Comparison of ENCODE assay signal across 35 cellular contexts in the genomic region with DNA sequence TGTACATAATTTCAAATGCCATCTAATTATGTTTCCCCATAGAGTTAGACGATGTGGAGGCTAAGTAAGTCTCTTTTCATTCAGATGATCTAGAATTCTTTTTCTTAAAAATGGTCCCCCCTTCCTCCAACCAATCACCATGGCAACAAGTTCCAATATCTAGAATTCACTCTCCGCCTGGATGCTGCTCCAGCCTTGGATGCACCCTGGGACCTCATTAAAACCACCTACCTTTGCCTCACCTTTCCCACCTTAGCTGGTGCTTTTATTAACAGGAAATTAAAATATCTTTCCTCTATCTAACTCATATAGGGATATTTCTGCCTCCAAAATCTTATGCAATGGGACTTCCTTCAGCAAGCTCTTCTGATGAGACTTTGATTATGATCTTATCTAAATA. TPM values are rescaled to one million over a fixed set of nuclear protein-coding genes. Genes with fewer than 3 reads are reported as not detected.
"Had no signal": no experiment of that assay in that cellular context is flagged by ENCODE, and none has a peak within 500 bp of the region (broad histone marks: within the 10 kb centered on the region; RNA-seq: fewer than 3 reads in every experiment).

No MANE protein-coding gene starts in this region.

- H3K36me3 ChIP-seq: adrenal gland, ascending aorta, brain microvascular endothelial cell, breast epithelium, cardiac muscle cell had no signal

- FAIRE-seq: astrocyte, bronchial epithelial cell had no signal

- H3K4me3 ChIP-seq: adrenal gland, ascending aorta, body of pancreas, breast epithelium, cardiac muscle cell had no signal

- H3K27ac ChIP-seq: adrenal gland, ascending aorta, body of pancreas, brain microvascular endothelial cell, breast epithelium, cardiac muscle cell had no signal

- DNase-seq: activated effector memory CD4-positive, alpha-beta T cell treated with anti-CD3 and anti-CD28 coated beads, Interleukin-2, amount 50 U/mL, for 16 hours; activated effector memory CD4-positive, alpha-beta T cell treated with Interleukin-2 at 50 U/mL for 16 hours; activated gamma-delta T cell; activated gamma-delta T cell treated with Interleukin-2 at 50 U/mL for 16 hours; activated naive CD4-positive, alpha-beta T cell; activated naive CD4-positive, alpha-beta T cell treated with anti-CD3 and anti-CD28 coated beads for 36 hours; activated naive CD4-positive, alpha-beta T cell treated with anti-CD3 and anti-CD28 coated beads, Interleukin-2, amount 10 ng/mL, durations not matched to agents 7 days and 5 days; activated naive CD4-positive, alpha-beta T cell treated with anti-CD3 and anti-CD28 coated beads, Interleukin-2, amount 50 U/mL, for 16 hours; activated naive CD4-positive, alpha-beta T cell treated with Interleukin-2 at 50 U/mL for 16 hours; activated naive CD8-positive, alpha-beta T cell treated with anti-CD3 and anti-CD28 coated beads for 36 hours; activated naive CD8-positive, alpha-beta T cell treated with anti-CD3 and anti-CD28 coated beads, Interleukin-2, amount 10 ng/mL, durations not matched to agents 7 days and 5 days; activated naive CD8-positive, alpha-beta T cell treated with anti-CD3 and anti-CD28 coated beads, Interleukin-2, amount 50 U/mL, for 24 hours; activated T-cell treated with anti-CD3 and anti-CD28 coated beads, Interleukin-2, amount 50 U/mL, for 1 hour; activated T-cell treated with anti-CD3 and anti-CD28 coated beads, Interleukin-2, amount 50 U/mL, for 24 hours; activated T-cell treated with anti-CD3 and anti-CD28 coated beads, Interleukin-2, amount 50 U/mL, for 4 hours; activated T-cell treated with anti-CD3 and anti-CD28 coated beads, Interleukin-2, amount 50 U/mL, for 48 hours; activated T-cell treated with anti-CD3 and anti-CD28 coated beads, Interleukin-2, amount 50 U/mL, for 72 hours; adrenal gland; amniotic stem cell; amygdala; anterior cingulate cortex; aorta; body of pancreas; brain microvascular endothelial cell; central memory CD4-positive, alpha-beta T cell; cerebellar nuclear complex had no signal

- H3K9me3 ChIP-seq: adrenal gland, ascending aorta, body of pancreas, breast epithelium had no signal

- H3K4me1 ChIP-seq: adrenal gland, ascending aorta, body of pancreas, breast epithelium had no signal

- ATAC-seq: activated naive CD4-positive, alpha-beta T cell treated with anti-CD3 and anti-CD28 coated beads, Interleukin-2, amount 50 U/mL, for 72 hours; activated naive CD8-positive, alpha-beta T cell treated with anti-CD3 and anti-CD28 coated beads, Interleukin-2, amount 50 U/mL, for 24 hours; activated T-cell treated with anti-CD3 and anti-CD28 coated beads, Interleukin-2, amount 50 U/mL, for 4 hours; activated T-cell treated with anti-CD3 and anti-CD28 coated beads, Interleukin-2, amount 50 U/mL, for 72 hours; activated T-helper 17 cell treated with anti-CD3 and anti-CD28 coated beads, Interleukin-2, amount 50 U/mL, for 72 hours; body of pancreas had no signal

- H3K27me3 ChIP-seq: adrenal gland, ascending aorta, body of pancreas, brain microvascular endothelial cell, breast epithelium, cardiac muscle cell had no signal

RNA-seq across cellular contexts. Expression of a gene that starts 49.0 kb away (rescaled TPM):
- total RNA-seq: activated naive CD4-positive, alpha-beta T cell treated with anti-CD3 and anti-CD28 coated beads for 36 hours; activated naive CD4-positive, alpha-beta T cell treated with anti-CD3 and anti-CD28 coated beads, Interleukin-2, amount 50 U/mL, for 72 hours; activated naive CD8-positive, alpha-beta T cell treated with anti-CD3 and anti-CD28 coated beads for 36 hours; activated naive CD8-positive, alpha-beta T cell treated with anti-CD3 and anti-CD28 coated beads, Interleukin-2, amount 10 ng/mL, durations not matched to agents 7 days and 5 days; activated T-helper 1 cell treated with anti-CD3 and anti-CD28 coated beads, Interleukin-12 subunit alpha, Interleukin-12 subunit beta, Interleukin-2, Interleukin-4 antibody, amounts not matched to agents 30 ng/mL and 10 ng/mL and 1 ng/mL, durations not matched to agents 14 hours and 24 hours and 36 hours; activated T-helper 17 cell treated with anti-CD3 and anti-CD28 coated beads, Interleukin-2, amount 50 U/mL, for 72 hours; activated T-helper 2 cell treated with anti-CD3 and anti-CD28 coated beads, Interferon-gamma antibody, Interleukin-2, Interleukin-4, amounts not matched to agents 10 μg/mL and 5 μg/mL and 100 μg/mL, durations not matched to agents 14 hours and 24 hours and 36 hours; aorta; ascending aorta had no signal
- polyA plus RNA-seq: aorta had no signal
